1 cellular context compared by ENCODE assay signal in genomic region chr17:36544049-36544319, GRCh38.
TF ChIP-seq lines count a peak whose summit lies in the region.

No MANE protein-coding gene starts in this region.

TF ChIP-seq in HepG2, 621 proteins besides CTCF, POLR2A, EP300 and RAD21 (continues in another document):
- TF ChIP-seq PHF21A (CRISPR knock-in tag; IDR thresholded peaks at IDR 0.05): 0 out of 2 replicates have a peak, but pooled peaks have one; percentile 61
- no peak for TF ChIP-seq ZNF768 (CRISPR knock-in tag; IDR thresholded peaks at IDR 0.05)
- TF ChIP-seq KDM2A (CRISPR knock-in tag; IDR thresholded peaks at IDR 0.05; ENCODE audit: borderline replicate concordance, low read depth): peak; percentile 17; the same call in 1 of the 2 replicates
- TF ChIP-seq NFIC (IDR thresholded peaks at IDR 0.05; ENCODE audit: low read length): no peak
- TF ChIP-seq FOXO1 (CRISPR knock-in tag; IDR thresholded peaks at IDR 0.05): no peak
- TF ChIP-seq ATF4 (CRISPR knock-in tag; IDR thresholded peaks at IDR 0.05): no peak
- TF ChIP-seq U2AF1 (optimal IDR thresholded peaks at IDR 0.05; ENCODE audit: low read depth, low read length): no peak
- TF ChIP-seq ZNF609 (CRISPR knock-in tag; IDR thresholded peaks at IDR 0.05; ENCODE audit: borderline replicate concordance): no peak
- TF ChIP-seq AKNA (CRISPR knock-in tag; IDR thresholded peaks at IDR 0.05; ENCODE audit: borderline replicate concordance): no peak
- no peak for TF ChIP-seq ZNF644 (CRISPR knock-in tag; IDR thresholded peaks at IDR 0.05; ENCODE audit: low read depth)
- TF ChIP-seq ZBTB10 (CRISPR knock-in tag; IDR thresholded peaks at IDR 0.05; ENCODE audit: borderline replicate concordance): no peak
- no peak for TF ChIP-seq TFDP2 (CRISPR knock-in tag; IDR thresholded peaks at IDR 0.05)
- no peak for TF ChIP-seq MNT (IDR thresholded peaks at IDR 0.05)
- 0 out of 2 replicates have a peak, but pooled peaks have one; percentile 29 for TF ChIP-seq ZNF670 (CRISPR knock-in tag; IDR thresholded peaks at IDR 0.05; ENCODE audit: borderline replicate concordance)
- no peak for TF ChIP-seq MEIS2 (CRISPR knock-in tag; IDR thresholded peaks at IDR 0.05)
- no peak for TF ChIP-seq ZNF234 (CRISPR knock-in tag; conservative IDR thresholded peaks at IDR 0.05)
- TF ChIP-seq ZNF672 (CRISPR knock-in tag; IDR thresholded peaks at IDR 0.05): no peak
- no peak for TF ChIP-seq ZNF589 (CRISPR knock-in tag; conservative IDR thresholded peaks at IDR 0.05)
- no peak for TF ChIP-seq ZBTB1 (CRISPR knock-in tag; IDR thresholded peaks at IDR 0.05; ENCODE audit: borderline replicate concordance)
- 0 out of 2 replicates have a peak, but pooled peaks have one; percentile 42 for TF ChIP-seq HES4 (CRISPR knock-in tag; IDR thresholded peaks at IDR 0.05; ENCODE audit: borderline replicate concordance)
- no peak for TF ChIP-seq FOSL1 (CRISPR knock-in tag; IDR thresholded peaks at IDR 0.05; ENCODE audit: borderline replicate concordance)
- TF ChIP-seq ZBTB7B (CRISPR knock-in tag; IDR thresholded peaks at IDR 0.05): no peak
- no peak for TF ChIP-seq ZFAT (CRISPR knock-in tag; conservative IDR thresholded peaks at IDR 0.05)
- TF ChIP-seq ZNF614 (CRISPR knock-in tag; IDR thresholded peaks at IDR 0.05; ENCODE audit: borderline replicate concordance): no peak
- TF ChIP-seq ZNF292 (CRISPR knock-in tag; IDR thresholded peaks at IDR 0.05; ENCODE audit: borderline replicate concordance, low read depth): no peak
- TF ChIP-seq SNAI1 (CRISPR knock-in tag; IDR thresholded peaks at IDR 0.05; ENCODE audit: borderline replicate concordance): no peak
- no peak for TF ChIP-seq GRHL1 (CRISPR knock-in tag; conservative IDR thresholded peaks at IDR 0.05)
- TF ChIP-seq ARNTL (CRISPR knock-in tag; IDR thresholded peaks at IDR 0.05): no peak
- TF ChIP-seq ZNF530 (CRISPR knock-in tag; IDR thresholded peaks at IDR 0.05; ENCODE audit: low read depth): no peak
- TF ChIP-seq SMYD3 (CRISPR knock-in tag; IDR thresholded peaks at IDR 0.05): no peak
- TF ChIP-seq ZBTB43 (CRISPR knock-in tag; conservative IDR thresholded peaks at IDR 0.05): no peak
- no peak for TF ChIP-seq ZNF550 (CRISPR knock-in tag; IDR thresholded peaks at IDR 0.05; ENCODE audit: borderline replicate concordance)
- TF ChIP-seq GATAD2A (CRISPR knock-in tag; IDR thresholded peaks at IDR 0.05): no peak
- no peak for TF ChIP-seq ESRRA (CRISPR knock-in tag; IDR thresholded peaks at IDR 0.05; ENCODE audit: low read depth)
- no peak for TF ChIP-seq REL (CRISPR knock-in tag; conservative IDR thresholded peaks at IDR 0.05)
- TF ChIP-seq TMF1 (CRISPR knock-in tag; IDR thresholded peaks at IDR 0.05; ENCODE audit: low read depth): no peak
- TF ChIP-seq ZNF652 (CRISPR knock-in tag; IDR thresholded peaks at IDR 0.05; ENCODE audit: borderline replicate concordance, low read depth): no peak
- TF ChIP-seq ZNF616 (CRISPR knock-in tag; IDR thresholded peaks at IDR 0.05; ENCODE audit: low read depth): no peak
- no peak for TF ChIP-seq ZNF12 (CRISPR knock-in tag; IDR thresholded peaks at IDR 0.05)
- no peak for TF ChIP-seq ZNF597 (CRISPR knock-in tag; IDR thresholded peaks at IDR 0.05)
- TF ChIP-seq PCBP1 (IDR thresholded peaks at IDR 0.05; ENCODE audit: borderline replicate concordance, low read depth, low read length): no peak
